In genomic region chr3:2657971-2658370, GRCh38 we compare ENCODE assay signal across 17 cellular contexts.
"Had no signal": no experiment of that assay in that cellular context is flagged by ENCODE, and none has a peak within 500 bp of the region (broad histone marks: within the 10 kb centered on the region; RNA-seq: fewer than 3 reads in every experiment).

No MANE protein-coding gene starts in this region.

- H3K36me3 ChIP-seq: esophagus muscularis mucosa, neural progenitor cell, pancreas had no signal

- H3K4me2 ChIP-seq: neural progenitor cell had no signal

- DNase-seq: effector memory CD4-positive, alpha-beta T cell; foreskin keratinocyte; head of caudate nucleus; hypothalamus; mammary epithelial cell; natural killer cell; nucleus accumbens; pancreas; small intestine; stimulated activated CD4-positive, alpha-beta T cell treated with anti-CD3 and anti-CD28 coated beads, Interleukin-2, amount 100 ng/mL, for 48 hours; stimulated activated naive CD4-positive, alpha-beta T cell treated with Interleukin-2 at 50 U/mL for 16 hours; trophoblast cell had no signal

- H3K4me1 ChIP-seq: foreskin keratinocyte had no signal

- H2AFZ ChIP-seq: neural progenitor cell had no signal

- H3K27ac ChIP-seq: epithelial cell of prostate, esophagus muscularis mucosa, foreskin keratinocyte, neural progenitor cell, pancreas had no signal

- H3K4me3 ChIP-seq: esophagus muscularis mucosa, neural progenitor cell, pancreas had no signal

- H3K9me3 ChIP-seq: esophagus muscularis mucosa, pancreas had no signal

- ATAC-seq: foreskin keratinocyte, left lobe of liver, natural killer cell, pancreas, right cardiac atrium had no signal

- H3K27me3 ChIP-seq: esophagus muscularis mucosa, foreskin keratinocyte, neural progenitor cell, pancreas had no signal
